ENCODE assay signal across 27 cellular contexts in genomic region chr3:141538568-141538967, GRCh38. TPM values are rescaled to one million over a fixed set of nuclear protein-coding genes. Genes with fewer than 3 reads are reported as not detected.
DNase-seq lines count a peak whose midpoint lies in the region; TF ChIP-seq lines count a peak whose summit lies in the region.
"Had no signal": no experiment of that assay in that cellular context is flagged by ENCODE, and none has a peak within 500 bp of the region (broad histone marks: within the 10 kb centered on the region; RNA-seq: fewer than 3 reads in every experiment).

No MANE protein-coding gene starts in this region.

- H3K27me3 ChIP-seq in skeletal muscle satellite cell (ENCODE audit: control insufficient read depth, insufficient read depth, low read length), result no peaks in the 10 kb centered on the region
- H3K27me3 ChIP-seq: SJSA1, spleen, vagina had no signal

- H3K27ac ChIP-seq in RWPE1, result no peak overlapping the region
- H3K27ac ChIP-seq: SJSA1, vagina had no signal

- peak; percentile 45 for DNase-seq in COLO829 (ENCODE audit: low spot score)
- DNase-seq in RWPE1 (ENCODE audit: low spot score), result peak; percentile 14
- peak; percentile 35 for DNase-seq in fibroblast of mammary gland (ENCODE audit: low read depth)
- DNase-seq in GDM1 (lab: John Stamatoyannopoulos, UW), result no peak
- DNase-seq in SHP77 (lab: John Stamatoyannopoulos, UW), result no peak
- DNase-seq in NAMALWA (ENCODE audit: low spot score), result no peak
- DNase-seq: activated CD4-positive, alpha-beta T cell treated with anti-CD3 and anti-CD28 coated beads for 36 hours; activated naive CD4-positive, alpha-beta T cell; anterior cingulate cortex; caudate nucleus; CD8-positive, alpha-beta memory T cell; DMS53; GF-D8; glutamatergic neuron; GOT3; KG1; left cardiac atrium; NCI-H1694; NCI-H2171; NCI-H524 treated with DMSO at 0.1 percent for 48 hours; retina; spleen; stimulated activated CD4-positive, alpha-beta T cell treated with anti-CD3 and anti-CD28 coated beads, Interleukin-4, amount 100 ng/mL, for 24 hours; stimulated activated naive CD4-positive, alpha-beta T cell treated with Interleukin-2 at 50 U/mL for 16 hours had no signal

- peaks cover 5% of the 10 kb centered on the region for H3K9me3 ChIP-seq in skeletal muscle satellite cell (replicated peaks; ENCODE audit: low read length)
- H3K9me3 ChIP-seq: SJSA1 had no signal

- CTCF ChIA-PET in RWPE1 (lab: Yijun Ruan, JAX), result no interaction called here

- TF ChIP-seq CTCF in RWPE1 (conservative IDR thresholded peaks at IDR 0.05; ENCODE audit: low read depth) (no peak), fibroblast of mammary gland (conservative IDR thresholded peaks at IDR 0.05; ENCODE audit: control insufficient read depth, insufficient read depth, low read depth, low read length) (no peak)

- POLR2A ChIA-PET in RWPE1 (lab: Yijun Ruan, JAX; ENCODE audit: low non-redundant PET), result no interaction called here

- H3K4me2 ChIP-seq in skeletal muscle satellite cell (ENCODE audit: low read length), result peak overlapping the region; percentile 14

- no peak overlapping the region for H3K4me3 ChIP-seq in fibroblast of mammary gland (ENCODE audit: control insufficient read depth, low read depth, low read length)
- no peak overlapping the region for H3K4me3 ChIP-seq in skeletal muscle satellite cell (ENCODE audit: low read length)
- H3K4me3 ChIP-seq: SJSA1, spleen, vagina had no signal

- peaks cover 19% of the 10 kb centered on the region for H3K4me1 ChIP-seq in skeletal muscle satellite cell (ENCODE audit: control insufficient read depth, insufficient read depth, low read length)
- H3K4me1 ChIP-seq: SJSA1, vagina had no signal

- no peak overlapping the region for H3K9ac ChIP-seq in skeletal muscle satellite cell (ENCODE audit: low read depth, low read length)

- H3K36me3 ChIP-seq in skeletal muscle satellite cell (ENCODE audit: insufficient read depth, low read length), result peaks cover 22% of the 10 kb centered on the region

RNA-seq across cellular contexts. Expression of gene RASA2, which starts 51.7 kb away (rescaled TPM):
- total RNA-seq in skeletal muscle satellite cell (2012; rRNA removed), result 12.5 and 13.7 TPM in 2 replicates

Comparison
In these comparisons a context has a peak if more than half of its experiments do, and no peak if none do; other contexts are left out.
1. DNase-seq: peak in COLO829 (single experiment), RWPE1 (single experiment) and fibroblast of mammary gland (single experiment); none in GDM1 (single experiment), SHP77 (0 of 2) and NAMALWA (single experiment).